8 cellular contexts compared by ENCODE assay signal in the genomic region with DNA sequence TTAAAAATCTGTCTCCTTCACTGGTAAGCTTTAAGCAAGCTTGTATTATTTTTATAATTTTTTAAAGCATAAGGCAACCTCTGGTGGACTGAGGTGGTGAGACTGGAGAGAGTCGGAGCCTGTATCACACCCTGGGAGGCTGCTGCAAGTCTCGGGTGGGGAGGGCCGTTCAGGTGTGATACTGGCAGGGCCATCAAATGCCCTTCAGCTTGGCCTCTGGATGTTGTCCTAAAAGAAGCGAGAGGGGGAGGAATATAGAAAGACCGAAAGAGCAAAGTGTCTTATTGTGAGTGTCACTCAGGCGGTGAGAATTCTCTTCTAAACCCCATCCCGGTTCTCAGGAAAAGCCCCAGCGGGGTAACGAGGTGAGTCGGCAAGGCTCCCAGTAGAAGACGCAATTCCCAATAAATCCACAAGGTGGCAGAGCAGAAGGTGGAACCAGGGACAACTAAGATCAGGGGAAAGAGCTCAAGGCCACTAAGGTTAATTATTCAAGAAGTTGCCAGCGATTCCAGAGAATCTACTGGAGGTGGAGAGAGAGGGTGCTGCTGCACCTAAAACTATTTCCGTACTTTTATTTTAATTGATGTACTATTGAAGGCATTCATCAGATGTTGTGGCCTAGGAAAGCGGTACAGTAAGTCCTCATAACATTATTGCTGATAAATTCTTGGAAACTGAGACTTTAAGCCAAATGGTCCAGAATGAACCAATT. TPM values are rescaled to one million over a fixed set of nuclear protein-coding genes. Genes with fewer than 3 reads are reported as not detected.
DNase-seq lines count a peak whose midpoint lies in the region; ATAC-seq and TF ChIP-seq lines count a peak whose summit lies in the region.

No MANE protein-coding gene starts in this region.

- H3K4me1 ChIP-seq in CD8-positive, alpha-beta T cell (ENCODE audit: insufficient read depth, low read length) = no peaks in the 10 kb centered on the region
- H3K4me1 ChIP-seq in PC-3 (ENCODE audit: insufficient read depth, low read length) (no peaks in the 10 kb centered on the region), esophagus squamous epithelium (peaks cover 0 to 9% (median 3%) of the 10 kb centered on the region in 3 donors)

- H4K20me1 ChIP-seq in PC-3 (ENCODE audit: low read length) = no peaks in the 10 kb centered on the region

- no peaks in the 10 kb centered on the region for H3K9me2 ChIP-seq in PC-3 (replicated peaks; ENCODE audit: low read length)

- peak; percentile 94 for ATAC-seq in CD8-positive, alpha-beta T cell
- ATAC-seq in GM19468 (IDR thresholded peaks at IDR 0.05; ENCODE audit: extremely low read depth, unreplicated experiment) (peak; percentile 51), PC-3 (peak; percentile 83)

- no peaks in the 10 kb centered on the region for H3K36me3 ChIP-seq in CD8-positive, alpha-beta T cell (ENCODE audit: insufficient read depth, low read length)
- H3K36me3 ChIP-seq in PC-3 (ENCODE audit: low read depth, low read length) = no peaks in the 10 kb centered on the region
- no peaks in the 10 kb centered on the region for H3K36me3 ChIP-seq in esophagus squamous epithelium

- H3K27ac Mint-ChIP-seq in CD8-positive, alpha-beta T cell = no peak overlapping the region
- H3K27ac Mint-ChIP-seq in neural crest cell (ENCODE audit: unreplicated experiment) = no peak overlapping the region

- H3K4me3 Mint-ChIP-seq in CD8-positive, alpha-beta T cell = no peak overlapping the region
- no peak overlapping the region for H3K4me3 Mint-ChIP-seq in neural crest cell

- peak overlapping the region; percentile 80 for H2AFZ ChIP-seq in PC-3 (ENCODE audit: low read length)

- no peak overlapping the region for H3K9ac ChIP-seq in PC-3 (ENCODE audit: low read length)

- H3K27me3 ChIP-seq in CD8-positive, alpha-beta T cell (ENCODE audit: insufficient read depth, low read length) = no peaks in the 10 kb centered on the region
- H3K27me3 ChIP-seq in PC-3 (ENCODE audit: low read length) (no peaks in the 10 kb centered on the region), esophagus squamous epithelium (no peaks in the 10 kb centered on the region)

- WGBS in esophagus squamous epithelium, 2 donors = 13 to 18% methylated on average over 11 to 14 of the region's 14 CpGs

- no peaks in the 10 kb centered on the region for H3K9me3 ChIP-seq in CD8-positive, alpha-beta T cell (ENCODE audit: low read length)
- H3K9me3 ChIP-seq in PC-3 (ENCODE audit: low read length) = no peaks in the 10 kb centered on the region
- no peaks in the 10 kb centered on the region for H3K9me3 ChIP-seq in esophagus squamous epithelium

- TF ChIP-seq POLR2A in esophagus squamous epithelium (IDR thresholded peaks at IDR 0.05) = no peak

- H3K4me1 Mint-ChIP-seq in CD8-positive, alpha-beta T cell (ENCODE audit: low read depth) = peaks cover 4% of the 10 kb centered on the region
- peaks cover 6% of the 10 kb centered on the region for H3K4me1 Mint-ChIP-seq in neural crest cell

- H3K9me3 Mint-ChIP-seq in CD8-positive, alpha-beta T cell = no peaks in the 10 kb centered on the region
- H3K9me3 Mint-ChIP-seq in neural crest cell = no peaks in the 10 kb centered on the region

- H3K27ac ChIP-seq in CD8-positive, alpha-beta T cell (ENCODE audit: low read depth, low read length) = no peak overlapping the region
- H3K27ac ChIP-seq in PC-3 (ENCODE audit: low read length) (no peak overlapping the region), esophagus squamous epithelium (no peak overlapping the region), substantia nigra (ENCODE audit: low read depth, low read length, poor library complexity, severe bottlenecking) (no peak overlapping the region)

- POLR2A ChIA-PET in CD8-positive, alpha-beta T cell (lab: Charles Lee) = interaction anchor here (0.6 to 1.5 kb wide), 6 partner anchors 9 to 1108 kb away, joined by 3 to 7 read pairs (median 4); a partner anchor contains a TSS
- POLR2A ChIA-PET in PC-3 (lab: Charles Lee; ENCODE audit: unreplicated experiment) = interaction anchor here (0.6 kb wide), 1 partner anchor 201 kb away, joined by 3 read pairs; no protein-coding TSS in a partner anchor

- no peaks in the 10 kb centered on the region for H3F3A ChIP-seq in PC-3 (ENCODE audit: low read length, unreplicated experiment)

- no TSS peak for BruUV-seq in PC-3 (replicated peaks; lab: Mats Ljungman, UMichigan)

- TF ChIP-seq CTCF in CD8-positive, alpha-beta T cell (IDR thresholded peaks at IDR 0.05) = peak; percentile 82
- TF ChIP-seq CTCF in PC-3 (conservative IDR thresholded peaks at IDR 0.05; ENCODE audit: low read depth, low read length) = peak; percentile 92
- TF ChIP-seq CTCF in esophagus squamous epithelium (IDR thresholded peaks at IDR 0.05) = peak; percentile 84 to 91 (median 89)
- peak; percentile 89 for TF ChIP-seq CTCF in neural crest cell (conservative IDR thresholded peaks at IDR 0.05)

- peaks cover 15% of the 10 kb centered on the region for H3K36me3 Mint-ChIP-seq in CD8-positive, alpha-beta T cell
- H3K36me3 Mint-ChIP-seq in neural crest cell (ENCODE audit: low read depth) = no peaks in the 10 kb centered on the region

- peak; percentile 37 to 79 (median 57) for DNase-seq in CD8-positive, alpha-beta T cell
- peak; percentile 82 for DNase-seq in Jurkat, Clone E6-1 (ENCODE audit: low read depth, low spot score)
- DNase-seq in PC-3 (peak; percentile 95), activated T-cell treated with anti-CD3 and anti-CD28 coated beads for 24 hours (ENCODE audit: low read depth) (peak; percentile 65), esophagus squamous epithelium (lab: John Stamatoyannopoulos, UW) (no peak), neural crest cell (ENCODE audit: low read depth, low spot score) (peak; percentile 82), substantia nigra (lab: John Stamatoyannopoulos, UW) (peak in 29 of 49 donors; percentile 2 to 47 (median 15))

- intact Hi-C loops in CD8-positive, alpha-beta T cell (cut with DNase I, micrococcal nuclease) = loop anchor here (1.0 to 2.0 kb wide), 5 partner anchors 15 to 142 kb away; a partner anchor contains a TSS
- intact Hi-C loops in PC-3 (cut with micrococcal nuclease) = loop anchor here (1.0 to 5.0 kb wide), 3 partner anchors 32 to 143 kb away; a partner anchor contains a TSS
- intact Hi-C loops in esophagus squamous epithelium (cut with DNase I) = loop anchor here (5.0 kb wide), 1 partner anchor 123 kb away; no protein-coding TSS in a partner anchor

- no peak overlapping the region for H3K4me3 ChIP-seq in CD8-positive, alpha-beta T cell (ENCODE audit: low read depth, low read length)
- no peak overlapping the region for H3K4me3 ChIP-seq in Jurkat, Clone E6-1 (ENCODE audit: low read length)
- peak overlapping the region; percentile 46; the same call in 1 of the 2 replicates for H3K4me3 ChIP-seq in PC-3 (ENCODE audit: low read length)
- H3K4me3 ChIP-seq in esophagus squamous epithelium = no peak overlapping the region

- H3K27me3 Mint-ChIP-seq in CD8-positive, alpha-beta T cell (ENCODE audit: low read depth) = no peaks in the 10 kb centered on the region
- H3K27me3 Mint-ChIP-seq in neural crest cell (ENCODE audit: low read depth) = no peaks in the 10 kb centered on the region

- H3K4me2 ChIP-seq in PC-3 (ENCODE audit: low read length) = peak overlapping the region; percentile 63

- no peaks in the 10 kb centered on the region for H3K79me2 ChIP-seq in PC-3 (ENCODE audit: low read length)

- CTCF ChIA-PET in CD8-positive, alpha-beta T cell (lab: Charles Lee) = interaction anchor here (0.6 to 3.2 kb wide), 48 partner anchors 9 to 443 kb away, joined by 3 to 24 read pairs (median 4); a partner anchor contains a TSS
- CTCF ChIA-PET in PC-3 (lab: Charles Lee) = interaction anchor here (0.5 to 1.4 kb wide), 17 partner anchors 9 to 870 kb away, joined by 3 to 11 read pairs (median 4); a partner anchor contains a TSS

RNA-seq across cellular contexts. Expression of a gene that starts 14.1 kb away (rescaled TPM):
- 1 to 10 TPM; 2.4 to 2.9 TPM for total RNA-seq in CD8-positive, alpha-beta T cell
- polyA plus RNA-seq in Jurkat, Clone E6-1 (2012; ENCODE audit: insufficient read depth, insufficient read length) = 2.4 TPM
- total RNA-seq in PC-3 (2014; rRNA removed) (2.3 and 4.4 TPM in 2 replicates), esophagus squamous epithelium (1 to 10 TPM in 1 of 4 donors, under 1 TPM in 3; 0.27 to 1.7 (median 0.53) TPM), neural crest cell (2.3 and 2.4 TPM in 2 replicates)

RNA-seq across cellular contexts. Expression of a gene that starts 14.4 kb away (rescaled TPM):
- 10 to 100 TPM; 24.4 to 25.4 TPM for total RNA-seq in CD8-positive, alpha-beta T cell
- 5.7 TPM for polyA plus RNA-seq in Jurkat, Clone E6-1 (2012; ENCODE audit: insufficient read depth, insufficient read length)
- total RNA-seq in PC-3 (2014; rRNA removed) (8.4 and 12.4 TPM in 2 replicates), esophagus squamous epithelium (10 to 100 TPM in 1 of 4 donors, 1 to 10 TPM in 3; 1.7 to 10.7 (median 7.9) TPM), neural crest cell (4.7 and 5.4 TPM in 2 replicates)
